ENCODE assay signal across 16 cellular contexts in genomic region chr12:2238111-2238510, GRCh38.
"Had no signal": no experiment of that assay in that cellular context is flagged by ENCODE, and none has a peak within 500 bp of the region (broad histone marks: within the 10 kb centered on the region; RNA-seq: fewer than 3 reads in every experiment).

No MANE protein-coding gene starts in this region.

- H3K27ac ChIP-seq: skin epidermis, suprapubic skin, WERI-Rb-1 had no signal

- H3K9me3 ChIP-seq: adrenal gland, suprapubic skin, upper lobe of left lung had no signal

- FAIRE-seq: bronchial epithelial cell, colon, endometrium had no signal

- H3K4me3 ChIP-seq: adrenal gland, lung, skin epidermis, suprapubic skin, upper lobe of left lung had no signal

- H3K4me1 ChIP-seq: adrenal gland, parathyroid adenoma, suprapubic skin, upper lobe of left lung had no signal

- DNase-seq: activated CD4-positive, alpha-beta T cell treated with anti-CD3 and anti-CD28 coated beads, Interleukin-2, amount 50 U/mL, for 4 hours; activated gamma-delta T cell treated with Interleukin-2 at 50 U/mL for 16 hours; activated T-cell treated with anti-CD3 and anti-CD28 coated beads for 4 hours; adrenal gland; natural killer cell; stimulated activated naive CD8-positive, alpha-beta T cell treated with anti-CD3 and anti-CD28 coated beads, Interleukin-15, Interleukin-2, amounts not matched to agents 100 U/mL and 50 U/mL, for 24 hours; upper lobe of left lung; WERI-Rb-1 had no signal

- H3K27me3 ChIP-seq: adrenal gland, suprapubic skin, upper lobe of left lung had no signal

- H3K36me3 ChIP-seq: adrenal gland, suprapubic skin, upper lobe of left lung, WERI-Rb-1 had no signal

- ATAC-seq: activated naive CD4-positive, alpha-beta T cell treated with anti-CD3 and anti-CD28 coated beads, Interleukin-2, amount 50 U/mL, for 72 hours; natural killer cell; stimulated activated naive CD8-positive, alpha-beta T cell treated with anti-CD3 and anti-CD28 coated beads, Interleukin-15, Interleukin-2, amounts not matched to agents 100 U/mL and 50 U/mL, for 24 hours had no signal
